15 cellular contexts compared by ENCODE assay signal in the genomic region with DNA sequence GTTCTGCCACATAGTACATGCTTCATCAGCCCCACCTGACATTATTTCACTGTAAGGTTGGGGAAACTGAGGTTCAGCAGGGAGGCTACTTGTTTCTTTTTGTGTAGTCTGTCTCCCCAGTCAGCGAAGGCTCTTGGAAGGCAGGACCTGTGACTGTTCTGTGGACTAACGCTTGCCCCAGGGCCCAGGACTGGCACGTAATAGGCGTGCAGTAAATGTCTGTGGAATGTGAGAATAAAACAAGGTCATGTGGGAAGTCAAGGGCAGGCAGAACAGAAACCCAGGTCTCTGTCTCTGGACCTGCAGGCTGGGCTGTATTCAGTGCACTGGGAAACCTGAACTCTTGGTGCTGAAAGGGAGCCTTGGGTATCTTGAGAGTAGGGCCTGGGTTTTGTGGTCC.
A peak's percentile ranks its signal among the peaks of the same experiment; 100 is the strongest.
DNase-seq lines count a peak whose midpoint lies in the region; ATAC-seq and TF ChIP-seq lines count a peak whose summit lies in the region.
"Had no signal": no experiment of that assay in that cellular context is flagged by ENCODE, and none has a peak within 500 bp of the region (broad histone marks: within the 10 kb centered on the region; RNA-seq: fewer than 3 reads in every experiment).

No MANE protein-coding gene starts in this region.

- peak; percentile 70 for DNase-seq in EH (ENCODE audit: low read depth)
- peak; percentile 28 for DNase-seq in ELR (ENCODE audit: low read depth)
- no peak for DNase-seq in RWPE2 (ENCODE audit: low spot score)
- no peak for DNase-seq in DMS 273 (lab: John Stamatoyannopoulos, UW; ENCODE audit: unreplicated experiment)
- DNase-seq in stimulated activated CD4-positive, alpha-beta T cell treated with anti-CD3 and anti-CD28 coated beads, Interleukin-12 subunit alpha, Interleukin-12 subunit beta, amount 100 ng/mL, for 4 hours: no peak
- no peak for DNase-seq in uterus
- DNase-seq: ACHN; AML-193; Caco-2; CD4-positive, alpha-beta T cell; DMS153; DMS79; GM23248 had no signal

- H3K27me3 ChIP-seq in RWPE2 (ENCODE audit: insufficient read depth, poor library complexity, severe bottlenecking): no peaks in the 10 kb centered on the region
- H3K27me3 ChIP-seq in uterus: no peaks in the 10 kb centered on the region

- ATAC-seq in RWPE2 (ENCODE audit: low read depth): 0 out of 3 replicates have a peak, but pooled peaks have one; percentile 10

- no peak overlapping the region for H3K4me3 ChIP-seq in RWPE2 (ENCODE audit: severe bottlenecking)
- H3K4me3 ChIP-seq in uterus: no peak overlapping the region
- H3K4me3 ChIP-seq: GM23248, HAP-1 had no signal

- H3K4me1 ChIP-seq in RWPE2 (ENCODE audit: insufficient read depth, poor library complexity, severe bottlenecking) (no peaks in the 10 kb centered on the region), uterus (peaks cover 5 to 6% of the 10 kb centered on the region in 2 donors)
- H3K4me1 ChIP-seq: Caco-2, HAP-1 had no signal

- intact Hi-C loops in uterus (cut with DNase I; ENCODE audit: low total_unique reads): no loop called here

- H3K36me3 ChIP-seq in RWPE2 (ENCODE audit: low read depth) (no peaks in the 10 kb centered on the region), uterus (no peaks in the 10 kb centered on the region)
- H3K36me3 ChIP-seq: HAP-1 had no signal

- H3K27ac ChIP-seq in RWPE2 (ENCODE audit: poor library complexity, severe bottlenecking): no peak overlapping the region
- H3K27ac ChIP-seq in uterus: no peak overlapping the region
- H3K27ac ChIP-seq: C4-2B, GM23248 had no signal

- TF ChIP-seq CTCF in RWPE2 (IDR thresholded peaks at IDR 0.05; ENCODE audit: poor library complexity, severe bottlenecking): no peak
- no peak for TF ChIP-seq CTCF in uterus (IDR thresholded peaks at IDR 0.05)

- TF ChIP-seq POLR2A in uterus (IDR thresholded peaks at IDR 0.05): no peak

- H3K9me3 ChIP-seq in RWPE2 (ENCODE audit: severe bottlenecking) (no peaks in the 10 kb centered on the region), uterus (no peaks in the 10 kb centered on the region)
- H3K9me3 ChIP-seq: Caco-2, HAP-1 had no signal

Comparison
In these comparisons a context has a peak if more than half of its experiments do, and no peak if none do; other contexts are left out.
1. DNase-seq: peak in EH (single experiment) and ELR (single experiment); none in RWPE2 (single experiment), DMS 273 (single experiment), stimulated activated CD4-positive, alpha-beta T cell treated with anti-CD3 and anti-CD28 coated beads, Interleukin-12 subunit alpha, Interleukin-12 subunit beta, amount 100 ng/mL, for 4 hours (single experiment) and uterus (0 of 2).